ENCODE assay signal across 20 cellular contexts in the genomic region with DNA sequence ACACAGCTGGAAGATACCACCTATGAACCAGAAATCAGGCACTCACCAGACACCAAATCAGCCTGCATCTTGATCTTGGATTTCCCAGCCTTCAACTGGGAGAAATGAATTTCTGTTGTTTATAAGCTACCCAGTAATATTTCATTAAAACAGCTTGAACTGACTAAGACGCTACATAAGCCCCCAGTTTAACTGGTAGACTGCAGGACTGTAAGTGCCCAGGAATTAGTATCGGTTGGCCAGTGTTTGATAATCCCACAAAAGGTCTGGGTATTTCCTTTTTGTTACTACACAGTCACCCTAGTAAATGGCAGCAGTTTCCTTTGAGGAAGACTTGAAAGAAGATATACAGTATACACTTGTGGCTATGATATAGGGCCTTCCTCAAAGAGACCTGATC. TPM values are rescaled to one million over a fixed set of nuclear protein-coding genes. Genes with fewer than 3 reads are reported as not detected.
DNase-seq lines count a peak whose midpoint lies in the region; ATAC-seq and TF ChIP-seq lines count a peak whose summit lies in the region.
"Had no signal": no experiment of that assay in that cellular context is flagged by ENCODE, and none has a peak within 500 bp of the region (broad histone marks: within the 10 kb centered on the region; RNA-seq: fewer than 3 reads in every experiment).

No MANE protein-coding gene starts in this region.

- H3K27ac Mint-ChIP-seq in osteocyte (ENCODE audit: unreplicated experiment): peak overlapping the region; percentile 45
- H3K27ac Mint-ChIP-seq in activated T-cell treated with anti-CD3 and anti-CD28 coated beads, Interleukin-2, amount 50 U/mL, for 72 hours: no peak overlapping the region
- H3K27ac Mint-ChIP-seq: activated T-cell treated with anti-CD3 and anti-CD28 coated beads, Interleukin-2, amount 50 U/mL, for 24 hours; naive B cell; T-helper 1 cell treated with Interleukin-12 subunit alpha and Interleukin-12 subunit beta and Interleukin-4 antibody, amounts not matched to agents 30 μg/mL and 1 μg/mL, for 36 hours had no signal

- no peak overlapping the region for H3K4me3 Mint-ChIP-seq in osteocyte (ENCODE audit: unreplicated experiment)
- H3K4me3 Mint-ChIP-seq in activated T-cell treated with anti-CD3 and anti-CD28 coated beads, Interleukin-2, amount 50 U/mL, for 72 hours: no peak overlapping the region
- H3K4me3 Mint-ChIP-seq: activated T-cell treated with anti-CD3 and anti-CD28 coated beads, Interleukin-2, amount 50 U/mL, for 24 hours; naive B cell; T-helper 1 cell treated with Interleukin-12 subunit alpha and Interleukin-12 subunit beta and Interleukin-4 antibody, amounts not matched to agents 30 μg/mL and 1 μg/mL, for 36 hours had no signal

- POLR2A ChIA-PET in AG04450 (lab: Yijun Ruan, JAX): interaction anchor here (0.8 to 1.8 kb wide), 4 partner anchors 18 to 137 kb away, joined by 3 to 7 read pairs (median 4); a partner anchor contains a TSS

- H3K27ac ChIP-seq in AG04450 (ENCODE audit: low read depth, low read length): peak overlapping the region; percentile 85

- no peaks in the 10 kb centered on the region for H3K9me3 Mint-ChIP-seq in osteocyte (ENCODE audit: unreplicated experiment)
- no peaks in the 10 kb centered on the region for H3K9me3 Mint-ChIP-seq in activated T-cell treated with anti-CD3 and anti-CD28 coated beads, Interleukin-2, amount 50 U/mL, for 72 hours
- H3K9me3 Mint-ChIP-seq: activated T-cell treated with anti-CD3 and anti-CD28 coated beads, Interleukin-2, amount 50 U/mL, for 24 hours; naive B cell; T-helper 1 cell treated with Interleukin-12 subunit alpha and Interleukin-12 subunit beta and Interleukin-4 antibody, amounts not matched to agents 30 μg/mL and 1 μg/mL, for 36 hours had no signal

- H3K27me3 ChIP-seq in AG04450 (ENCODE audit: control insufficient read depth, insufficient read depth, low read length): no peaks in the 10 kb centered on the region

- H3K9me3 ChIP-seq in AG04450 (ENCODE audit: control insufficient read depth, insufficient read depth, low read length): no peaks in the 10 kb centered on the region
- H3K9me3 ChIP-seq: Caco-2 had no signal

- no peaks in the 10 kb centered on the region for H3K36me3 Mint-ChIP-seq in osteocyte (ENCODE audit: unreplicated experiment)
- H3K36me3 Mint-ChIP-seq in activated T-cell treated with anti-CD3 and anti-CD28 coated beads, Interleukin-2, amount 50 U/mL, for 72 hours (ENCODE audit: insufficient read depth in 2 of 2): no peaks in the 10 kb centered on the region
- H3K36me3 Mint-ChIP-seq: naive B cell had no signal

- H3K27me3 Mint-ChIP-seq in osteocyte (ENCODE audit: unreplicated experiment): no peaks in the 10 kb centered on the region
- H3K27me3 Mint-ChIP-seq in activated T-cell treated with anti-CD3 and anti-CD28 coated beads, Interleukin-2, amount 50 U/mL, for 72 hours (ENCODE audit: low read depth): peaks cover 7% of the 10 kb centered on the region
- H3K27me3 Mint-ChIP-seq: naive B cell had no signal

- ATAC-seq in activated T-cell treated with anti-CD3 and anti-CD28 coated beads, Interleukin-2, amount 50 U/mL, for 72 hours (replicated peaks in 1 of 2): no peak

- DNase-seq in AG04450 (ENCODE audit: low read depth, low spot score): no peak
- DNase-seq in MV-4-11 (lab: John Stamatoyannopoulos, UW): peak; percentile 10
- DNase-seq in choroid plexus epithelial cell (ENCODE audit: low read depth): peak; percentile 11
- no peak for DNase-seq in osteocyte (ENCODE audit: extremely low spot score, unreplicated experiment)
- DNase-seq in DMS 273 (lab: John Stamatoyannopoulos, UW; ENCODE audit: unreplicated experiment): no peak
- DNase-seq in NCI-H2029 (lab: John Stamatoyannopoulos, UW): no peak
- DNase-seq in activated T-cell treated with anti-CD3 and anti-CD28 coated beads, Interleukin-2, amount 50 U/mL, for 72 hours: no peak
- no peak for DNase-seq in GM19240 (ENCODE audit: insufficient read length, low spot score)
- DNase-seq: activated CD4-positive, alpha-beta T cell treated with anti-CD3 and anti-CD28 coated beads for 4 hours; activated T-cell treated with anti-CD3 and anti-CD28 coated beads, Interleukin-2, amount 50 U/mL, for 24 hours; C1 segment of cervical spinal cord; Caco-2; KBM-7; naive B cell; NCI-H2171 treated with DMSO at 0.1 percent for 48 hours; NCI-H524 treated with DMSO at 0.1 percent for 48 hours; small intestine; stimulated activated CD4-positive, alpha-beta T cell treated with anti-CD3 and anti-CD28 coated beads, Interleukin-2, amount 100 ng/mL, for 24 hours had no signal

- CTCF ChIA-PET in AG04450 (lab: Charles Lee): interaction anchor here (0.5 to 1.9 kb wide), 3 partner anchors 49 to 290 kb away, joined by 3 to 9 read pairs (median 3); no protein-coding TSS in a partner anchor

- H3K4me3 ChIP-seq in AG04450 (ENCODE audit: low read depth, low read length) (no peak overlapping the region), choroid plexus epithelial cell (ENCODE audit: low read depth, low read length) (no peak overlapping the region)
- H3K4me3 ChIP-seq: coronary artery had no signal

- TF ChIP-seq CTCF in AG04450 (IDR thresholded peaks at IDR 0.05; ENCODE audit: low read depth, low read length): no peak
- TF ChIP-seq CTCF in choroid plexus epithelial cell (conservative IDR thresholded peaks at IDR 0.05; ENCODE audit: low read depth, low read length): no peak
- TF ChIP-seq CTCF in osteocyte (IDR thresholded peaks at IDR 0.05): no peak

- peaks cover 12% of the 10 kb centered on the region for H3K4me1 Mint-ChIP-seq in osteocyte (ENCODE audit: unreplicated experiment)
- H3K4me1 Mint-ChIP-seq in activated T-cell treated with anti-CD3 and anti-CD28 coated beads, Interleukin-2, amount 50 U/mL, for 72 hours (ENCODE audit: low read depth): peaks cover 3% of the 10 kb centered on the region
- H3K4me1 Mint-ChIP-seq: naive B cell had no signal

RNA-seq across cellular contexts. Expression of a gene that starts 7.3 kb away (rescaled TPM):
- 21.8 and 28.9 TPM in 2 replicates for polyA plus RNA-seq in AG04450 (2011; rRNA removed)
- polyA minus RNA-seq in AG04450 (2011; rRNA and poly(A)+ RNA removed): 18.1 and 26.7 TPM in 2 replicates
- total RNA-seq in osteocyte: 9.6 and 10.1 TPM in 2 replicates
- 10 to 100 TPM; 16.7 to 19.6 TPM for total RNA-seq in activated T-cell treated with anti-CD3 and anti-CD28 coated beads, Interleukin-2, amount 50 U/mL, for 72 hours

Comparison
In these comparisons a context has a peak if more than half of its experiments do, and no peak if none do; other contexts are left out.
1. DNase-seq: peak in MV-4-11 (single experiment) and choroid plexus epithelial cell (single experiment); none in AG04450 (single experiment), osteocyte (single experiment), DMS 273 (single experiment), NCI-H2029 (single experiment), activated T-cell treated with anti-CD3 and anti-CD28 coated beads, Interleukin-2, amount 50 U/mL, for 72 hours (0 of 2) and GM19240 (single experiment).